ENCODE assay signal across 8 cellular contexts in the genomic region with DNA sequence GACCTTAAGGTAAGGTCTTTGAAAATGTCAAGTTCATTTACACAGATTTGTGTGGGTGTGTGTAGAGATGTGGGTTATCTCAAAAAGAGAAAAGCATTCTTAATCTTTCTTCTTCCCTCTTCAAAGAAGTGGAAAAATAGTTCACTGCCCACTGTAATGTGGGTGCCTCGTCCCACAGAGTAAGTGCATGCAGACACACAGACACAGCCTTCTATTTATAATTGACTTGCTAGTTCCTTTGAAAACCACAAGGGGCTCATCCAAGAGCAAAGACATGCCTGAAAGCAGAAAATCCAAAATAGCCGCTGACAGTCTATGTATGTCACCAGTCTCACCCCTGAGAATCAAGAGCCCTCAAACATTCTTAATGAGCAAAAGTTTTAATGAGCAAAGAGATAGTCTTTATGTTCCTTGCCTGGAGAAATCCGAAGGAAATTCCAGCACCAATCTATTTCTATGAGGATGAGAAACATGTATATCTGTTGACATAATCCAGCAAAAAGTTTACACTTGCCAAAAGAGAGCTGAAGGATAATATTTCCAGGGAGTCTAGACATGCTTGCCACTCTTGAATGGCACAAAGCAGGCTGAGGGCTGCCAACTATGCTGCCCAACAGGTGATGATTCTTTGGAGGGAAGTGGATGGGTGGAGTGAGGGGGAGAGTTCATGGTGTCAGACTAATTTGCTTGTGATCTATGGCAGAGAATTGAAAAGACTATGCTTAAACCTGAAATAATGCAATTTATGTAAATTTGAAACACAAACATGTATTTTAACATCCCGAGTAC.
A peak's percentile ranks its signal among the peaks of the same experiment; 100 is the strongest.
DNase-seq lines count a peak whose midpoint lies in the region; ATAC-seq and TF ChIP-seq lines count a peak whose summit lies in the region.

No MANE protein-coding gene starts in this region.

- peak; percentile 13 for DNase-seq in AG20443 (ENCODE audit: low spot score)
- DNase-seq in HFF-Myc (ENCODE audit: extremely low read depth, low read depth): no peak
- peak; percentile 12 for DNase-seq in adipocyte (ENCODE audit: low read depth)
- no peak for DNase-seq in HT-29 (ENCODE audit: low spot score)
- no peak for DNase-seq in activated naive CD4-positive, alpha-beta T cell (lab: John Stamatoyannopoulos, UW)

- H3K27ac ChIP-seq in liver (ENCODE audit: low read depth in 1 of 2, low read length in 2 of 2): peak overlapping the region in 1 of 2 donors; percentile 23

- peaks cover 21% of the 10 kb centered on the region for H3K36me3 ChIP-seq in adipocyte (ENCODE audit: control insufficient read depth, insufficient read depth, low read length, severe bottlenecking)
- peaks cover 7 to 20% (median 13%) of the 10 kb centered on the region in 4 donors for H3K36me3 ChIP-seq in liver (ENCODE audit: control insufficient read depth in 4 of 4, insufficient read depth in 3 of 4, low read depth in 1 of 4, low read length in 3 of 4)

- WGBS in liver: 67% methylated on average over 4 of the region's 4 CpGs

- no peak overlapping the region for H3K4me3 ChIP-seq in HFF-Myc (replicated peaks; ENCODE audit: low read depth, low read length)
- no peak overlapping the region for H3K4me3 ChIP-seq in adipocyte (ENCODE audit: low read length)
- H3K4me3 ChIP-seq in liver (ENCODE audit: low read depth in 1 of 3, low read length in 3 of 3): no peak overlapping the region

- peaks cover 33% of the 10 kb centered on the region for H3K4me1 ChIP-seq in adipocyte (ENCODE audit: control insufficient read depth, insufficient read depth, low read length)
- H3K4me1 ChIP-seq in liver (ENCODE audit: control insufficient read depth in 4 of 4, insufficient read depth in 4 of 4, low read length in 3 of 4): peaks cover 8 to 55% (median 43%) of the 10 kb centered on the region in 4 donors

- H3K27me3 ChIP-seq in adipocyte (replicated peaks; ENCODE audit: control insufficient read depth, insufficient read depth, low read length): no peaks in the 10 kb centered on the region
- no peaks in the 10 kb centered on the region for H3K27me3 ChIP-seq in liver (ENCODE audit: control insufficient read depth in 4 of 4, insufficient read depth in 4 of 4, low read length in 3 of 4)

- peak; percentile 37 to 65 for TF ChIP-seq RAD21 in liver (IDR thresholded peaks at IDR 0.05)

- H3K9ac ChIP-seq in adipocyte (ENCODE audit: low read length) (no peak overlapping the region), liver (ENCODE audit: low read depth in 1 of 2, low read length in 2 of 2) (no peak overlapping the region)

- H3K9me3 ChIP-seq in adipocyte (ENCODE audit: control insufficient read depth, low read length) (no peaks in the 10 kb centered on the region), liver (ENCODE audit: control insufficient read depth in 4 of 4, low read length in 3 of 4) (no peaks in the 10 kb centered on the region)

- no peak for ATAC-seq in HG03521 (IDR thresholded peaks at IDR 0.05; ENCODE audit: unreplicated experiment)
- ATAC-seq in HG02970 (IDR thresholded peaks at IDR 0.05; ENCODE audit: low FRiP score, unreplicated experiment): no peak

- TF ChIP-seq CTCF in HFF-Myc (IDR thresholded peaks at IDR 0.05; ENCODE audit: low read depth, low read length, missing control alignments) (peak; percentile 6), liver (IDR thresholded peaks at IDR 0.05; ENCODE audit: low read depth, low read length, missing input control) (peak; percentile 27)

TF ChIP-seq in liver, 16 proteins besides CTCF, POLR2A, EP300 and RAD21:
- TF ChIP-seq, protein P1, sequence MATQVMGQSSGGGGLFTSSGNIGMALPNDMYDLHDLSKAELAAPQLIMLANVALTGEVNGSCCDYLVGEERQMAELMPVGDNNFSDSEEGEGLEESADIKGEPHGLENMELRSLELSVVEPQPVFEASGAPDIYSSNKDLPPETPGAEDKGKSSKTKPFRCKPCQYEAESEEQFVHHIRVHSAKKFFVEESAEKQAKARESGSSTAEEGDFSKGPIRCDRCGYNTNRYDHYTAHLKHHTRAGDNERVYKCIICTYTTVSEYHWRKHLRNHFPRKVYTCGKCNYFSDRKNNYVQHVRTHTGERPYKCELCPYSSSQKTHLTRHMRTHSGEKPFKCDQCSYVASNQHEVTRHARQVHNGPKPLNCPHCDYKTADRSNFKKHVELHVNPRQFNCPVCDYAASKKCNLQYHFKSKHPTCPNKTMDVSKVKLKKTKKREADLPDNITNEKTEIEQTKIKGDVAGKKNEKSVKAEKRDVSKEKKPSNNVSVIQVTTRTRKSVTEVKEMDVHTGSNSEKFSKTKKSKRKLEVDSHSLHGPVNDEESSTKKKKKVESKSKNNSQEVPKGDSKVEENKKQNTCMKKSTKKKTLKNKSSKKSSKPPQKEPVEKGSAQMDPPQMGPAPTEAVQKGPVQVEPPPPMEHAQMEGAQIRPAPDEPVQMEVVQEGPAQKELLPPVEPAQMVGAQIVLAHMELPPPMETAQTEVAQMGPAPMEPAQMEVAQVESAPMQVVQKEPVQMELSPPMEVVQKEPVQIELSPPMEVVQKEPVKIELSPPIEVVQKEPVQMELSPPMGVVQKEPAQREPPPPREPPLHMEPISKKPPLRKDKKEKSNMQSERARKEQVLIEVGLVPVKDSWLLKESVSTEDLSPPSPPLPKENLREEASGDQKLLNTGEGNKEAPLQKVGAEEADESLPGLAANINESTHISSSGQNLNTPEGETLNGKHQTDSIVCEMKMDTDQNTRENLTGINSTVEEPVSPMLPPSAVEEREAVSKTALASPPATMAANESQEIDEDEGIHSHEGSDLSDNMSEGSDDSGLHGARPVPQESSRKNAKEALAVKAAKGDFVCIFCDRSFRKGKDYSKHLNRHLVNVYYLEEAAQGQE (IDR thresholded peaks at IDR 0.05): no peak
- TF ChIP-seq SP1 (IDR thresholded peaks at IDR 0.05) (no peak), HNF4A (conservative IDR thresholded peaks at IDR 0.05) (peak in 1 of 2 donors; percentile 1)

Comparison
In these comparisons a context has a peak if more than half of its experiments do, and no peak if none do; other contexts are left out.
1. DNase-seq: peak in AG20443 (single experiment) and adipocyte (single experiment); none in HFF-Myc (single experiment), HT-29 (single experiment) and activated naive CD4-positive, alpha-beta T cell (0 of 4).